In the genomic region with DNA sequence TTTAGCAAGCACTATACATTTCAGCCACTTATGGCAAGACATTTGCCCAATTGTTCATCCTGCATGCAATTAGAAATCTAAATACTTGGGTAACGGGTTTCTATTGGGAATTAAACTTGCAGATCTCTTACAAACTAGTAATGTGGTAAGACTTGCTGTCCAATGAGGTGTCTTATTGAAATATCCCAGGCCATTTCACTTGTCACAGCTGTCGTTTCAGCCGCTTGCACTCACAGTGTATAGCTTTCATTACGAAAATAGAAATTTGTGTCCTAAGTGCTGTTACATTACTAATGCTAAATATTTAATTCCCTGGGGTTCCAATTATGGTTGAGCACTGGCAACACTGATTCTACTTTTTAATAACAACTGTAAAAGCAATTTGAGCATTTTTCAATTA, we compare ENCODE assay signal across 16 cellular contexts. TPM values are rescaled to one million over a fixed set of nuclear protein-coding genes. Genes with fewer than 3 reads are reported as not detected.
"Had no signal": no experiment of that assay in that cellular context is flagged by ENCODE, and none has a peak within 500 bp of the region (broad histone marks: within the 10 kb centered on the region; RNA-seq: fewer than 3 reads in every experiment).

No MANE protein-coding gene starts in this region.

- H3K36me3 ChIP-seq: sigmoid colon, spleen, thoracic aorta, tibial nerve, upper lobe of left lung had no signal

- DNase-seq: dorsolateral prefrontal cortex; effector CD4-positive, alpha-beta T cell; kidney; natural killer cell; sigmoid colon; spleen; stimulated activated naive B cell treated with anti-CD40 and anti-IgM and Interleukin-4, amounts not matched to agents 10 μg/mL and 1 μg/mL and 100 μg/mL, for 72 hours; upper lobe of left lung had no signal

- ATAC-seq: natural killer cell; stimulated activated naive B cell treated with anti-CD40 and anti-IgM and Interleukin-4, amounts not matched to agents 10 μg/mL and 1 μg/mL and 100 μg/mL, for 72 hours had no signal

- H3K27ac ChIP-seq: dorsolateral prefrontal cortex, hepatocyte, parathyroid adenoma, sigmoid colon, skin epidermis, spleen, thoracic aorta, tibial nerve, upper lobe of left lung had no signal

- H3K4me1 ChIP-seq: parathyroid adenoma, sigmoid colon, spleen, tibial nerve, upper lobe of left lung had no signal

- H3K4me3 ChIP-seq: dorsolateral prefrontal cortex, hepatocyte, lung, sigmoid colon, skin epidermis, spleen, thoracic aorta, tibial nerve, upper lobe of left lung had no signal

- H3K27me3 ChIP-seq: hepatocyte, spleen, tibial nerve, upper lobe of left lung had no signal

- H3K9me3 ChIP-seq: thoracic aorta, upper lobe of left lung had no signal

RNA-seq across cellular contexts. Expression of gene IRX5, which starts 40.3 kb away (rescaled TPM):
- total RNA-seq: fibroblast of villous mesenchyme, liver, natural killer cell, sigmoid colon, spleen, tibial nerve had no signal
